In genomic region chr22:33119044-33119443, GRCh38 we compare ENCODE assay signal across 39 cellular contexts.
"Had no signal": no experiment of that assay in that cellular context is flagged by ENCODE, and none has a peak within 500 bp of the region (broad histone marks: within the 10 kb centered on the region; RNA-seq: fewer than 3 reads in every experiment).

No MANE protein-coding gene starts in this region.

- H3K4me1 ChIP-seq: adrenal gland, ascending aorta, body of pancreas, breast epithelium had no signal

- H3K27me3 ChIP-seq: adrenal gland, ascending aorta, body of pancreas, brain microvascular endothelial cell, breast epithelium, cardiac muscle cell had no signal

- H3K4me3 ChIP-seq: adrenal gland, ascending aorta, body of pancreas, breast epithelium, cardiac muscle cell had no signal

- H3K36me3 ChIP-seq: adrenal gland, ascending aorta, brain microvascular endothelial cell, breast epithelium, cardiac muscle cell had no signal

- FAIRE-seq: astrocyte, bronchial epithelial cell had no signal

- H3K4me3 Mint-ChIP-seq: activated naive CD4-positive, alpha-beta T cell treated with anti-CD3 and anti-CD28 coated beads for 36 hours; activated naive CD4-positive, alpha-beta T cell treated with anti-CD3 and anti-CD28 coated beads, Interleukin-2, amount 10 ng/mL, durations not matched to agents 7 days and 5 days; activated naive CD4-positive, alpha-beta T cell treated with anti-CD3 and anti-CD28 coated beads, Interleukin-2, amount 50 U/mL, for 24 hours; activated naive CD8-positive, alpha-beta T cell; activated naive CD8-positive, alpha-beta T cell treated with anti-CD3 and anti-CD28 coated beads for 36 hours; activated naive CD8-positive, alpha-beta T cell treated with anti-CD3 and anti-CD28 coated beads, Interleukin-2, amount 10 ng/mL, durations not matched to agents 7 days and 5 days; activated naive CD8-positive, alpha-beta T cell treated with anti-CD3 and anti-CD28 coated beads, Interleukin-2, amount 50 U/mL, for 24 hours; activated T-cell treated with anti-CD3 and anti-CD28 coated beads, Interleukin-2, amount 50 U/mL, for 24 hours; activated T-cell treated with anti-CD3 and anti-CD28 coated beads, Interleukin-2, amount 50 U/mL, for 4 hours; activated T-cell treated with anti-CD3 and anti-CD28 coated beads, Interleukin-2, amount 50 U/mL, for 72 hours; activated T-helper 1 cell treated with anti-CD3 and anti-CD28 coated beads, Interleukin-12 subunit alpha, Interleukin-12 subunit beta, Interleukin-2, Interleukin-4 antibody, amounts not matched to agents 30 ng/mL and 10 ng/mL and 1 ng/mL, durations not matched to agents 14 hours and 24 hours and 36 hours; activated T-helper 17 cell treated with anti-CD3 and anti-CD28 coated beads, Interleukin-2, amount 50 U/mL, for 72 hours; brain; central memory CD8-positive, alpha-beta T cell had no signal

- H3K27me3 Mint-ChIP-seq: activated naive CD4-positive, alpha-beta T cell treated with anti-CD3 and anti-CD28 coated beads, Interleukin-2, amount 10 ng/mL, durations not matched to agents 7 days and 5 days; activated naive CD8-positive, alpha-beta T cell treated with anti-CD3 and anti-CD28 coated beads, Interleukin-2, amount 10 ng/mL, durations not matched to agents 7 days and 5 days; activated naive CD8-positive, alpha-beta T cell treated with anti-CD3 and anti-CD28 coated beads, Interleukin-2, amount 50 U/mL, for 24 hours; activated T-cell treated with anti-CD3 and anti-CD28 coated beads, Interleukin-2, amount 50 U/mL, for 24 hours; activated T-helper 17 cell treated with anti-CD3 and anti-CD28 coated beads, Interleukin-2, amount 50 U/mL, for 72 hours; central memory CD8-positive, alpha-beta T cell had no signal

- ATAC-seq: activated naive CD4-positive, alpha-beta T cell treated with anti-CD3 and anti-CD28 coated beads, Interleukin-2, amount 50 U/mL, for 72 hours; activated naive CD8-positive, alpha-beta T cell treated with anti-CD3 and anti-CD28 coated beads, Interleukin-2, amount 50 U/mL, for 24 hours; activated T-cell treated with anti-CD3 and anti-CD28 coated beads, Interleukin-2, amount 50 U/mL, for 4 hours; activated T-cell treated with anti-CD3 and anti-CD28 coated beads, Interleukin-2, amount 50 U/mL, for 72 hours; activated T-helper 17 cell treated with anti-CD3 and anti-CD28 coated beads, Interleukin-2, amount 50 U/mL, for 72 hours; body of pancreas had no signal

- H3K27ac ChIP-seq: adrenal gland, ascending aorta, body of pancreas, brain microvascular endothelial cell, breast epithelium, cardiac muscle cell had no signal

- H3K4me1 Mint-ChIP-seq: activated naive CD4-positive, alpha-beta T cell treated with anti-CD3 and anti-CD28 coated beads, Interleukin-2, amount 10 ng/mL, durations not matched to agents 7 days and 5 days; activated naive CD4-positive, alpha-beta T cell treated with anti-CD3 and anti-CD28 coated beads, Interleukin-2, amount 50 U/mL, for 24 hours; activated T-helper 17 cell treated with anti-CD3 and anti-CD28 coated beads, Interleukin-2, amount 50 U/mL, for 72 hours; brain; central memory CD8-positive, alpha-beta T cell had no signal

- H3K9me3 Mint-ChIP-seq: activated naive CD4-positive, alpha-beta T cell treated with anti-CD3 and anti-CD28 coated beads for 36 hours; activated naive CD4-positive, alpha-beta T cell treated with anti-CD3 and anti-CD28 coated beads, Interleukin-2, amount 50 U/mL, for 24 hours; activated naive CD4-positive, alpha-beta T cell treated with anti-CD3 and anti-CD28 coated beads, Interleukin-2, amount 50 U/mL, for 72 hours; activated naive CD8-positive, alpha-beta T cell treated with anti-CD3 and anti-CD28 coated beads for 36 hours; activated naive CD8-positive, alpha-beta T cell treated with anti-CD3 and anti-CD28 coated beads, Interleukin-2, amount 10 ng/mL, durations not matched to agents 7 days and 5 days; activated naive CD8-positive, alpha-beta T cell treated with anti-CD3 and anti-CD28 coated beads, Interleukin-2, amount 50 U/mL, for 24 hours; activated T-cell treated with anti-CD3 and anti-CD28 coated beads, Interleukin-2, amount 50 U/mL, for 24 hours; activated T-cell treated with anti-CD3 and anti-CD28 coated beads, Interleukin-2, amount 50 U/mL, for 4 hours; activated T-helper 1 cell treated with anti-CD3 and anti-CD28 coated beads, Interleukin-12 subunit alpha, Interleukin-12 subunit beta, Interleukin-2, Interleukin-4 antibody, amounts not matched to agents 30 ng/mL and 10 ng/mL and 1 ng/mL, durations not matched to agents 14 hours and 24 hours and 36 hours; brain; central memory CD8-positive, alpha-beta T cell had no signal

- DNase-seq: activated effector memory CD4-positive, alpha-beta T cell treated with anti-CD3 and anti-CD28 coated beads, Interleukin-2, amount 50 U/mL, for 16 hours; activated effector memory CD4-positive, alpha-beta T cell treated with Interleukin-2 at 50 U/mL for 16 hours; activated gamma-delta T cell; activated gamma-delta T cell treated with Interleukin-2 at 50 U/mL for 16 hours; activated naive CD4-positive, alpha-beta T cell; activated naive CD4-positive, alpha-beta T cell treated with anti-CD3 and anti-CD28 coated beads for 36 hours; activated naive CD4-positive, alpha-beta T cell treated with anti-CD3 and anti-CD28 coated beads, Interleukin-2, amount 10 ng/mL, durations not matched to agents 7 days and 5 days; activated naive CD4-positive, alpha-beta T cell treated with anti-CD3 and anti-CD28 coated beads, Interleukin-2, amount 50 U/mL, for 16 hours; activated naive CD4-positive, alpha-beta T cell treated with Interleukin-2 at 50 U/mL for 16 hours; activated naive CD8-positive, alpha-beta T cell treated with anti-CD3 and anti-CD28 coated beads for 36 hours; activated naive CD8-positive, alpha-beta T cell treated with anti-CD3 and anti-CD28 coated beads, Interleukin-2, amount 10 ng/mL, durations not matched to agents 7 days and 5 days; activated naive CD8-positive, alpha-beta T cell treated with anti-CD3 and anti-CD28 coated beads, Interleukin-2, amount 50 U/mL, for 24 hours; activated T-cell treated with anti-CD3 and anti-CD28 coated beads, Interleukin-2, amount 50 U/mL, for 24 hours; activated T-cell treated with anti-CD3 and anti-CD28 coated beads, Interleukin-2, amount 50 U/mL, for 4 hours; activated T-cell treated with anti-CD3 and anti-CD28 coated beads, Interleukin-2, amount 50 U/mL, for 48 hours; activated T-cell treated with anti-CD3 and anti-CD28 coated beads, Interleukin-2, amount 50 U/mL, for 72 hours; adrenal gland; amniotic stem cell; amygdala; anterior cingulate cortex; aorta; body of pancreas; brain microvascular endothelial cell; caudate nucleus; central memory CD4-positive, alpha-beta T cell; cerebellar nuclear complex had no signal

- H3K9me3 ChIP-seq: adrenal gland, ascending aorta, body of pancreas, breast epithelium had no signal

- H3K36me3 Mint-ChIP-seq: activated naive CD4-positive, alpha-beta T cell treated with anti-CD3 and anti-CD28 coated beads, Interleukin-2, amount 10 ng/mL, durations not matched to agents 7 days and 5 days; activated naive CD4-positive, alpha-beta T cell treated with anti-CD3 and anti-CD28 coated beads, Interleukin-2, amount 50 U/mL, for 24 hours; activated naive CD4-positive, alpha-beta T cell treated with anti-CD3 and anti-CD28 coated beads, Interleukin-2, amount 50 U/mL, for 72 hours; activated naive CD8-positive, alpha-beta T cell; activated naive CD8-positive, alpha-beta T cell treated with anti-CD3 and anti-CD28 coated beads for 36 hours; activated naive CD8-positive, alpha-beta T cell treated with anti-CD3 and anti-CD28 coated beads, Interleukin-2, amount 10 ng/mL, durations not matched to agents 7 days and 5 days; brain had no signal

- H3K27ac Mint-ChIP-seq: activated naive CD4-positive, alpha-beta T cell treated with anti-CD3 and anti-CD28 coated beads for 36 hours; activated naive CD4-positive, alpha-beta T cell treated with anti-CD3 and anti-CD28 coated beads, Interleukin-2, amount 10 ng/mL, durations not matched to agents 7 days and 5 days; activated naive CD4-positive, alpha-beta T cell treated with anti-CD3 and anti-CD28 coated beads, Interleukin-2, amount 50 U/mL, for 24 hours; activated naive CD4-positive, alpha-beta T cell treated with anti-CD3 and anti-CD28 coated beads, Interleukin-2, amount 50 U/mL, for 72 hours; activated naive CD8-positive, alpha-beta T cell; activated naive CD8-positive, alpha-beta T cell treated with anti-CD3 and anti-CD28 coated beads for 36 hours; activated naive CD8-positive, alpha-beta T cell treated with anti-CD3 and anti-CD28 coated beads, Interleukin-2, amount 10 ng/mL, durations not matched to agents 7 days and 5 days; activated naive CD8-positive, alpha-beta T cell treated with anti-CD3 and anti-CD28 coated beads, Interleukin-2, amount 50 U/mL, for 24 hours; activated T-cell treated with anti-CD3 and anti-CD28 coated beads, Interleukin-2, amount 50 U/mL, for 24 hours; activated T-cell treated with anti-CD3 and anti-CD28 coated beads, Interleukin-2, amount 50 U/mL, for 72 hours; activated T-helper 1 cell treated with anti-CD3 and anti-CD28 coated beads, Interleukin-12 subunit alpha, Interleukin-12 subunit beta, Interleukin-2, Interleukin-4 antibody, amounts not matched to agents 30 ng/mL and 10 ng/mL and 1 ng/mL, durations not matched to agents 14 hours and 24 hours and 36 hours; activated T-helper 17 cell treated with anti-CD3 and anti-CD28 coated beads, Interleukin-2, amount 50 U/mL, for 72 hours; activated T-helper 2 cell treated with anti-CD3 and anti-CD28 coated beads, Interferon-gamma antibody, Interleukin-2, Interleukin-4, amounts not matched to agents 10 μg/mL and 5 μg/mL and 100 μg/mL, durations not matched to agents 14 hours and 24 hours and 36 hours; brain had no signal
